In genomic region chr20:4810446-4811019, GRCh38 we compare ENCODE assay signal across 13 cellular contexts. TPM values are rescaled to one million over a fixed set of nuclear protein-coding genes. Genes with fewer than 3 reads are reported as not detected.
A peak's percentile ranks its signal among the peaks of the same experiment; 100 is the strongest.
DNase-seq lines count a peak whose midpoint lies in the region; ATAC-seq and TF ChIP-seq lines count a peak whose summit lies in the region.
"Had no signal": no experiment of that assay in that cellular context is flagged by ENCODE, and none has a peak within 500 bp of the region (broad histone marks: within the 10 kb centered on the region; RNA-seq: fewer than 3 reads in every experiment).

No MANE protein-coding gene starts in this region.

- H3K4me1 Mint-ChIP-seq in T-cell: peaks cover 86 to 95% (median 91%) of the 10 kb centered on the region in 3 donors

- no peaks in the 10 kb centered on the region for H3K9me3 Mint-ChIP-seq in T-cell

- CTCF ChIA-PET in T-cell (lab: Charles Lee): no interaction called here

- no peak for TF ChIP-seq EP300 in suprapubic skin (IDR thresholded peaks at IDR 0.05)

- H3K27ac Mint-ChIP-seq in T-cell: peak overlapping the region; percentile 97 to 98

- intact Hi-C loops in esophagus squamous epithelium (cut with DNase I): no loop called here

- H3K27me3 ChIP-seq in esophagus squamous epithelium (no peaks in the 10 kb centered on the region), suprapubic skin (no peaks in the 10 kb centered on the region)

- no peak for TF ChIP-seq POLR2A in esophagus squamous epithelium (IDR thresholded peaks at IDR 0.05)
- no peak for TF ChIP-seq POLR2A in suprapubic skin (IDR thresholded peaks at IDR 0.05)

- TF ChIP-seq CTCF in esophagus squamous epithelium (IDR thresholded peaks at IDR 0.05) (no peak), suprapubic skin (IDR thresholded peaks at IDR 0.05) (no peak)

- no peaks in the 10 kb centered on the region for H3K27me3 Mint-ChIP-seq in T-cell

- ATAC-seq in T-cell (replicated peaks in 1 of 4): no peak
- ATAC-seq in GM21529 (IDR thresholded peaks at IDR 0.05; ENCODE audit: unreplicated experiment): no peak
- ATAC-seq: SK-N-SH treated with all-trans-retinoic acid at 6 μM for 48 hours had no signal

- peak overlapping the region in 3 of 4 donors; percentile 56 to 82 (median 64) for H3K27ac ChIP-seq in esophagus squamous epithelium
- peak overlapping the region; percentile 55 for H3K27ac ChIP-seq in suprapubic skin

- H3K4me3 Mint-ChIP-seq in T-cell: peak overlapping the region in 2 of 3 donors; percentile 68 to 81

- H3K4me3 ChIP-seq in esophagus squamous epithelium (no peak overlapping the region), suprapubic skin (no peak overlapping the region)

- 74 to 79% methylated on average over 6 to 7 of the region's 8 CpGs for WGBS in esophagus squamous epithelium, 2 donors
- 71% methylated on average over 8 of the region's 8 CpGs for WGBS in suprapubic skin

- POLR2A ChIA-PET in T-cell (lab: Charles Lee): no interaction called here

- H3K36me3 ChIP-seq in esophagus squamous epithelium: no peaks in the 10 kb centered on the region
- no peaks in the 10 kb centered on the region for H3K36me3 ChIP-seq in suprapubic skin

- DNase-seq in activated T-cell treated with anti-CD3 and anti-CD28 coated beads, Interleukin-2, amount 50 U/mL, for 1 hour: peak; percentile 24
- no peak for DNase-seq in activated T-cell treated with anti-CD3 and anti-CD28 coated beads, Interleukin-2, amount 50 U/mL, for 48 hours
- DNase-seq in T-cell: no peak
- no peak for DNase-seq in esophagus squamous epithelium (lab: John Stamatoyannopoulos, UW)
- DNase-seq in suprapubic skin (ENCODE audit: low spot score in 2 of 2): peak; percentile 37 to 43
- DNase-seq in stimulated activated CD4-positive, alpha-beta T cell treated with anti-CD3 and anti-CD28 coated beads, Interleukin-12 subunit alpha, Interleukin-12 subunit beta, amount 100 ng/mL, for 4 hours: no peak
- DNase-seq in OCI-M1 (lab: John Stamatoyannopoulos, UW): no peak
- DNase-seq: activated CD4-positive, CD25-positive, alpha-beta regulatory T cell treated with anti-CD3 and anti-CD28 coated beads, Interleukin-2, amount 50 U/mL, for 72 hours; GOT3; small intestine had no signal

- peaks cover 12% of the 10 kb centered on the region for H3K36me3 Mint-ChIP-seq in T-cell

- H3K9me3 ChIP-seq in esophagus squamous epithelium: no peaks in the 10 kb centered on the region
- no peaks in the 10 kb centered on the region for H3K9me3 ChIP-seq in suprapubic skin

- H3K4me1 ChIP-seq in esophagus squamous epithelium: peaks cover 4 to 64% (median 15%) of the 10 kb centered on the region in 3 donors
- H3K4me1 ChIP-seq in suprapubic skin: peaks cover 48% of the 10 kb centered on the region

RNA-seq across cellular contexts. Expression of gene RASSF2, which starts 12.9 kb away (rescaled TPM):
- total RNA-seq in T-cell: 10 to 100 TPM; 24.6 to 38.4 (median 27.5) TPM
- total RNA-seq in esophagus squamous epithelium: 10 to 100 TPM in 1 of 4 donors, 1 to 10 TPM in 3; 1.6 to 17.5 (median 5.4) TPM
- 1 to 10 TPM; 3.1 to 5.6 (median 4.6) TPM for total RNA-seq in suprapubic skin
- total RNA-seq: MCF 10A had no signal

Comparison
In these comparisons a context has a peak if more than half of its experiments do, and no peak if none do; other contexts are left out.
1. DNase-seq: peak in activated T-cell treated with anti-CD3 and anti-CD28 coated beads, Interleukin-2, amount 50 U/mL, for 1 hour (single experiment) and suprapubic skin (2 of 2); none in activated T-cell treated with anti-CD3 and anti-CD28 coated beads, Interleukin-2, amount 50 U/mL, for 48 hours (0 of 2), T-cell (0 of 34), esophagus squamous epithelium (single experiment), stimulated activated CD4-positive, alpha-beta T cell treated with anti-CD3 and anti-CD28 coated beads, Interleukin-12 subunit alpha, Interleukin-12 subunit beta, amount 100 ng/mL, for 4 hours (single experiment) and OCI-M1 (single experiment).